In the genomic region with DNA sequence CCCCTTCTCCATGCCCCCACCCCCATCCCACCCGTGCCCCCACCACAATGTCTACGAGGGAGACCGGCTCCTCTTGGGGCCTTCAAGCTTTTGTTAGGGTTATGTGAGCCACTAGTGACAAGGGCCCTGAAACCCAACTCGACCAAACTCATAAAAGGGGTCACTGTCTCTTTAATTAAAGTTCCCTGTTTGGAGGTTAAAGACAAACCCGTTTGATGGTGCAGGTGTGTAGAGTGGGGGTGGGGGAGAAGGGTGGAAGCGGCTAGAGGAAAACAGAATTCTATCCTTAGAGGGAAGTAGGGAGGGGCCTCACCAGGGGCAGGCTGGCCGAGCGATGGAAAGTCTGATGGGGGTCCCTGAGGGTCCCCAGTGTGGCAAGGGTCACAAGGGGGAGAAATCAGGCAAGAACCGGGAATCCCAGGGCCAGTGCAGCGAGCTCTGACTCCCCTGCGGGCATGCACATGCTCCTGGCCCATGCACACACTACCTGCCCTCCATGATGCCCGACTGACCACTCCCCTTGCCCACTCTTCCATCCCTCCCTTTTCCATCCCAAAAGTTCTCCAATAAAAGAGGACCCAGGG, we compare ENCODE assay signal across 22 cellular contexts.
"Had no signal": no experiment of that assay in that cellular context is flagged by ENCODE, and none has a peak within 500 bp of the region (broad histone marks: within the 10 kb centered on the region; RNA-seq: fewer than 3 reads in every experiment).

No MANE protein-coding gene starts in this region.

- H3K36me3 Mint-ChIP-seq: memory B cell; mesothelial cell of epicardium; stimulated activated effector memory CD8-positive, alpha-beta T cell treated with anti-CD3 and anti-CD28 coated beads, Interleukin-12 subunit alpha, Interleukin-12 subunit beta, amount 100 ng/mL, for 72 hours; type B pancreatic cell had no signal

- ATAC-seq: gastroesophageal sphincter; lower lobe of right lung; right cardiac atrium; stimulated activated effector memory CD8-positive, alpha-beta T cell treated with anti-CD3 and anti-CD28 coated beads, Interleukin-12 subunit alpha, Interleukin-12 subunit beta, amount 100 ng/mL, for 72 hours; stimulated activated naive CD8-positive, alpha-beta T cell treated with anti-CD3 and anti-CD28 coated beads, Interleukin-15, Interleukin-2, amounts not matched to agents 100 U/mL and 50 U/mL, for 24 hours had no signal

- H3K36me3 ChIP-seq: colonic mucosa, esophagus squamous epithelium, gastroesophageal sphincter, left ventricle myocardium inferior, lower lobe of right lung, neutrophil, suprapubic skin, thyroid gland had no signal

- H3K9me3 Mint-ChIP-seq: memory B cell; mesothelial cell of epicardium; nephron; stimulated activated effector memory CD8-positive, alpha-beta T cell treated with anti-CD3 and anti-CD28 coated beads, Interleukin-12 subunit alpha, Interleukin-12 subunit beta, amount 100 ng/mL, for 72 hours; type B pancreatic cell had no signal

- DNase-seq: colonic mucosa; dermis blood vessel endothelial cell; esophagus squamous epithelium; foreskin fibroblast; glutamatergic neuron; islet precursor cell; left ventricle myocardium inferior; lower lobe of right lung; posterior cingulate gyrus; right cardiac atrium; stimulated activated CD4-positive, alpha-beta T cell treated with anti-CD3 and anti-CD28 coated beads, Interleukin-2, amount 100 ng/mL, for 48 hours; stimulated activated CD8-positive, alpha-beta memory T cell treated with anti-CD3 and anti-CD28 coated beads, Interleukin-4, amount 100 ng/mL, for 48 hours; stimulated activated naive CD8-positive, alpha-beta T cell treated with anti-CD3 and anti-CD28 coated beads, Interleukin-15, Interleukin-2, amounts not matched to agents 100 U/mL and 50 U/mL, for 24 hours; thyroid gland had no signal

- H3K9me3 ChIP-seq: colonic mucosa, esophagus squamous epithelium, gastroesophageal sphincter, left ventricle myocardium inferior, lower lobe of right lung, neutrophil, suprapubic skin, thyroid gland had no signal

- H3K4me3 Mint-ChIP-seq: memory B cell; mesothelial cell of epicardium; stimulated activated effector memory CD8-positive, alpha-beta T cell treated with anti-CD3 and anti-CD28 coated beads, Interleukin-12 subunit alpha, Interleukin-12 subunit beta, amount 100 ng/mL, for 72 hours; type B pancreatic cell had no signal

- H3K27ac ChIP-seq: colonic mucosa, esophagus squamous epithelium, gastroesophageal sphincter, left ventricle myocardium inferior, lower lobe of right lung, neutrophil, suprapubic skin, thyroid gland had no signal

- H3K27ac Mint-ChIP-seq: memory B cell; mesothelial cell of epicardium; stimulated activated effector memory CD8-positive, alpha-beta T cell treated with anti-CD3 and anti-CD28 coated beads, Interleukin-12 subunit alpha, Interleukin-12 subunit beta, amount 100 ng/mL, for 72 hours; type B pancreatic cell had no signal

- H3K4me1 Mint-ChIP-seq: memory B cell; stimulated activated effector memory CD8-positive, alpha-beta T cell treated with anti-CD3 and anti-CD28 coated beads, Interleukin-12 subunit alpha, Interleukin-12 subunit beta, amount 100 ng/mL, for 72 hours had no signal
